11 cellular contexts compared by ENCODE assay signal in the genomic region with DNA sequence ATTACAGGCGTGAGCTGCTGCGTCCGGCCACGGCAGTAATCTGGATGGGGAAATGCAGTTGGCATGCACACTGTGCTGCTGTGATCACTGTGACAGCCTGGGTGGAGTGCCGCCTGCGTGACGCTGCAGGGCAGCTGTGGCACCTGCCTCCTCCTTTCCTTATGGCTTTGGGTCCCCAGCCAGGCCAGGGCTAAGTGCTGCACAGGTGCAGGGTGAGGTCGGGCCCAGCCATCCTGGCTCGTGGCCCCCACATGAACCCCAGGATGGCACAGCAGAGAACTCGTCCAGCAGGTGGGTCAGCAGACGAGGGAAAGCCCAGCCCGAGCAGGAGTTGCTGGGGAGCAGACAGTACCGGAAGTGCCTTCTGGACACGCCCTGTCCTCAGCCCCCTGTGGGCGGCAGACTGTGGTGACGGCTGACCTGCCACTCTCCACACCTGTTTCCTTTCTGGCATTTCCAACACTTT. TPM values are rescaled to one million over a fixed set of nuclear protein-coding genes. Genes with fewer than 3 reads are reported as not detected.
DNase-seq lines count a peak whose midpoint lies in the region; ATAC-seq, FAIRE-seq and TF ChIP-seq lines count a peak whose summit lies in the region.
"Had no signal": no experiment of that assay in that cellular context is flagged by ENCODE, and none has a peak within 500 bp of the region (broad histone marks: within the 10 kb centered on the region; RNA-seq: fewer than 3 reads in every experiment).

No MANE protein-coding gene starts in this region.

- CTCF ChIA-PET in A549 (lab: Yijun Ruan, JAX), result interaction anchor here (1.0 to 17.8 kb wide), 23 partner anchors 8 to 308 kb away, joined by 3 to 355 read pairs (median 8); partner anchors contain the start of genes HS1BP3 and RHOB

- no peak for TF ChIP-seq CTCF in A549 (IDR thresholded peaks at IDR 0.05)
- TF ChIP-seq CTCF in dorsolateral prefrontal cortex (IDR thresholded peaks at IDR 0.05 in 54 of 56, conservative IDR thresholded peaks at IDR 0.05 in 2 of 56; ENCODE audit: low read depth in 1 of 56, partially characterized antibody in 56 of 56), result no peak

- H3K27ac ChIP-seq in A549, result peak overlapping the region; percentile 50 to 75; a peak in 3 of 6 replicates
- H3K27ac ChIP-seq in dorsolateral prefrontal cortex, result peak overlapping the region in 42 of 59 donors; percentile 6 to 85 (median 72)

- H3K4me3 ChIP-seq in A549, result no peak overlapping the region
- peak overlapping the region in 1 of 59 donors; percentile 4 for H3K4me3 ChIP-seq in dorsolateral prefrontal cortex
- H3K4me3 ChIP-seq in mucosa of stomach (ENCODE audit: low read length), result no peak overlapping the region

- FAIRE-seq in A549 (lab: Jason Lieb, UNC) (no peak), HTR-8/SVneo (lab: Jason Lieb, UNC) (peak; percentile 92)

- H3K9ac ChIP-seq in mucosa of stomach (ENCODE audit: low read length), result peak overlapping the region; percentile 53

- H3K36me3 ChIP-seq in mucosa of stomach (ENCODE audit: control insufficient read depth, insufficient read depth, low read length), result no peaks in the 10 kb centered on the region

- peaks cover 21% of the 10 kb centered on the region for H3K4me1 ChIP-seq in A549
- peaks cover 42% of the 10 kb centered on the region for H3K4me1 ChIP-seq in mucosa of stomach (ENCODE audit: control insufficient read depth, insufficient read depth, low read length)

- intact Hi-C loops in dorsolateral prefrontal cortex (cut with DNase I), result loop anchor here in 1 of 2 donors (5.0 kb wide), 1 partner anchor 112 kb away; no protein-coding TSS in a partner anchor

- 87% methylated on average over 16 of the region's 16 CpGs for WGBS in A549 (ENCODE audit: missing lambda C conversion rate)

- H3K27me3 ChIP-seq in dorsolateral prefrontal cortex (no peaks in the 10 kb centered on the region), mucosa of stomach (ENCODE audit: control insufficient read depth, insufficient read depth, low read length) (no peaks in the 10 kb centered on the region)

- TF ChIP-seq RAD21 in A549 (conservative IDR thresholded peaks at IDR 0.05 in 1 of 2, IDR thresholded peaks at IDR 0.05 in 1 of 2), result no peak

- DNase-seq in A549 (ENCODE audit: low read depth in 1 of 2, low spot score in 1 of 2) (no peak), HTR-8/SVneo (ENCODE audit: insufficient read length, low spot score) (no peak), dorsolateral prefrontal cortex (peak in 2 of 10 donors; percentile 39 to 49), cerebellar nuclear complex (lab: John Stamatoyannopoulos, UW) (no peak), NCI-H2227 treated with DMSO at 0.1 percent for 48 hours (lab: John Stamatoyannopoulos, UW) (no peak), NK-92 (lab: John Stamatoyannopoulos, UW; ENCODE audit: unreplicated experiment) (no peak)
- DNase-seq: activated naive CD4-positive, alpha-beta T cell treated with anti-CD3 and anti-CD28 coated beads for 36 hours; hypothalamus; stimulated activated CD4-positive, alpha-beta T cell treated with anti-CD3 and anti-CD28 coated beads, Interleukin-4, amount 100 ng/mL, for 1 hour had no signal

- H3K9me3 ChIP-seq in A549, result no peaks in the 10 kb centered on the region
- no peaks in the 10 kb centered on the region for H3K9me3 ChIP-seq in mucosa of stomach (ENCODE audit: control insufficient read depth, low read length)

- POLR2A ChIA-PET in A549 (lab: Yijun Ruan, JAX), result interaction anchor here (0.6 to 6.6 kb wide), 3 partner anchors 184 to 242 kb away, joined by 5 to 102 read pairs (median 7); partner anchors contain the start of gene RHOB

- TF ChIP-seq POLR2A in A549 (IDR thresholded peaks at IDR 0.05; ENCODE audit: low read length), result no peak

- H3K4me2 ChIP-seq in A549, result no peak overlapping the region

- ATAC-seq in A549, result no peak
- no peak for ATAC-seq in GM19324 (IDR thresholded peaks at IDR 0.05; ENCODE audit: low FRiP score, unreplicated experiment)

- no peak for TF ChIP-seq EP300 in A549 (IDR thresholded peaks at IDR 0.05)

TF ChIP-seq in A549, 52 proteins besides CTCF, POLR2A, EP300 and RAD21:
- TF ChIP-seq TFCP2L1 (CRISPR knock-in tag; IDR thresholded peaks at IDR 0.05), result no peak

RNA-seq across cellular contexts. Expression of gene HS1BP3, which starts 17.1 kb away (rescaled TPM):
- polyA plus RNA-seq in A549 (2011; rRNA removed) (12.4 and 13.8 TPM in 2 replicates), A549 (2017; fragmentation: RNase III; extraction: RNeasy Plus Mini Kit Qiagen cat#74134 plus additional on column Dnase treatment) (17.7 to 23.5 TPM (median 20.5 TPM) in 3 replicates)
- 19.3 and 23.8 TPM in 2 replicates for polyA plus RNA-seq in A549 (2012; cell fraction: cytosol; rRNA removed)
- polyA plus RNA-seq in A549 (2012; cell fraction: nucleus; rRNA removed), result 35.4 and 36.6 TPM in 2 replicates
- polyA minus RNA-seq in A549 (2011; rRNA and poly(A)+ RNA removed), result 17.5 and 21.2 TPM in 2 replicates
- total RNA-seq in dorsolateral prefrontal cortex, result 10 to 100 TPM; 18.3 to 36.0 (median 26.0) TPM

RNA-seq across cellular contexts. Expression of gene GDF7, which starts 33.1 kb away (rescaled TPM):
- polyA plus RNA-seq in A549 (2011; rRNA removed), result 0.05 and 0.09 TPM in 2 replicates
- 0.01 and 0.04 TPM in 2 replicates for polyA plus RNA-seq in A549 (2012; cell fraction: cytosol; rRNA removed)
- 0.02 and 0.07 TPM in 2 replicates for polyA plus RNA-seq in A549 (2012; cell fraction: nucleus; rRNA removed)
- 0.03 TPM in 3 replicates for polyA plus RNA-seq in A549 (2017; fragmentation: RNase III; extraction: RNeasy Plus Mini Kit Qiagen cat#74134 plus additional on column Dnase treatment)
- polyA minus RNA-seq in A549 (2011; rRNA and poly(A)+ RNA removed), result 0.17 and 0.19 TPM in 2 replicates
- 10 to 100 TPM in 2 of 120 experiments, 1 to 10 TPM in 117, under 1 TPM in 1; 0.95 to 12.5 (median 4.1) TPM for total RNA-seq in dorsolateral prefrontal cortex
- total RNA-seq: activated naive CD4-positive, alpha-beta T cell treated with anti-CD3 and anti-CD28 coated beads for 36 hours had no signal
